ENCODE assay signal across 1 cellular context in the genomic region with DNA sequence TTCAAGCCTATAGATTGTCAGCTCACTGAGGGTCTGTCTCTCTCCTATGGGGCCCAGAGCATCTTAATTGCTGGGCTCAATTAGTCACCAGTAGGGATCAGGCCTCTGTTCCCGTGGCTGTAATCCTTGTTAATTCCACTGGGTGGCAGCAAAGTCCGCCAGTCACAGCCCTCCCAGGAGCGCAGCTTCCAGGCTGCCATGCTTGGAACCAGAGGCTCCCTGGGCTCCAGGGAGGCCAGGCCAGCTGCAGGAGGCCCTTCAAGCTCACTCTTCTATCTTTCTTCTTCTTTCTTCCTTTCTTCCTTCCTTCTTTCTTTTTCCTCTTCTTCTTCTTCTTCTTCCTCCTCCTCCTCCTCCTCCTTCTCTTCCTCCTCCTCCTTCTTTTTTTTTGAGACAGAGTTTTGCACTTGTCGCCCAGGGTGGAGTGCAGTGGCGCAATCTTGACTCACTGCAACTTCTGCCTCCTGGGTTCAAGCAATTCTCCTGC.
TF ChIP-seq lines count a peak whose summit lies in the region.

No MANE protein-coding gene starts in this region.

TF ChIP-seq in K562, 482 proteins besides CTCF, POLR2A, EP300 and RAD21 (continued from another document):
- peak; percentile 82; the same call in 1 of the 2 replicates for TF ChIP-seq ZBTB26 (CRISPR knock-in tag; IDR thresholded peaks at IDR 0.05)
- TF ChIP-seq PHF21A (IDR thresholded peaks at IDR 0.05; ENCODE audit: borderline replicate concordance, low read depth), result no peak
- TF ChIP-seq, protein P1, sequence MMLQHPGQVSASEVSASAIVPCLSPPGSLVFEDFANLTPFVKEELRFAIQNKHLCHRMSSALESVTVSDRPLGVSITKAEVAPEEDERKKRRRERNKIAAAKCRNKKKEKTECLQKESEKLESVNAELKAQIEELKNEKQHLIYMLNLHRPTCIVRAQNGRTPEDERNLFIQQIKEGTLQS (IDR thresholded peaks at IDR 0.05), result no peak
- TF ChIP-seq, protein P1 (CRISPR knock-in tag; conservative IDR thresholded peaks at IDR 0.05), result no peak
- no peak for TF ChIP-seq RFX1 (IDR thresholded peaks at IDR 0.05)
- TF ChIP-seq SNAPC5 (CRISPR knock-in tag; IDR thresholded peaks at IDR 0.05), result no peak
- no peak for TF ChIP-seq RBM14 (IDR thresholded peaks at IDR 0.05; ENCODE audit: borderline replicate concordance, insufficient read depth, low read depth, low read length)
- TF ChIP-seq, protein P2, sequence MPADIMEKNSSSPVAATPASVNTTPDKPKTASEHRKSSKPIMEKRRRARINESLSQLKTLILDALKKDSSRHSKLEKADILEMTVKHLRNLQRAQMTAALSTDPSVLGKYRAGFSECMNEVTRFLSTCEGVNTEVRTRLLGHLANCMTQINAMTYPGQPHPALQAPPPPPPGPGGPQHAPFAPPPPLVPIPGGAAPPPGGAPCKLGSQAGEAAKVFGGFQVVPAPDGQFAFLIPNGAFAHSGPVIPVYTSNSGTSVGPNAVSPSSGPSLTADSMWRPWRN (IDR thresholded peaks at IDR 0.05; ENCODE audit: low read depth), result no peak
- TF ChIP-seq ARNT (IDR thresholded peaks at IDR 0.05), result no peak
- no peak for TF ChIP-seq SNIP1 (IDR thresholded peaks at IDR 0.05; ENCODE audit: low read depth)
- TF ChIP-seq NRF1 (conservative IDR thresholded peaks at IDR 0.05 in 1 of 2, IDR thresholded peaks at IDR 0.05 in 1 of 2), result no peak
- no peak for TF ChIP-seq DPF2 (IDR thresholded peaks at IDR 0.05)
- no peak for TF ChIP-seq SMARCA4 (IDR thresholded peaks at IDR 0.05)
- TF ChIP-seq, protein P3, sequence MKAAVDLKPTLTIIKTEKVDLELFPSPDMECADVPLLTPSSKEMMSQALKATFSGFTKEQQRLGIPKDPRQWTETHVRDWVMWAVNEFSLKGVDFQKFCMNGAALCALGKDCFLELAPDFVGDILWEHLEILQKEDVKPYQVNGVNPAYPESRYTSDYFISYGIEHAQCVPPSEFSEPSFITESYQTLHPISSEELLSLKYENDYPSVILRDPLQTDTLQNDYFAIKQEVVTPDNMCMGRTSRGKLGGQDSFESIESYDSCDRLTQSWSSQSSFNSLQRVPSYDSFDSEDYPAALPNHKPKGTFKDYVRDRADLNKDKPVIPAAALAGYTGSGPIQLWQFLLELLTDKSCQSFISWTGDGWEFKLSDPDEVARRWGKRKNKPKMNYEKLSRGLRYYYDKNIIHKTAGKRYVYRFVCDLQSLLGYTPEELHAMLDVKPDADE (conservative IDR thresholded peaks at IDR 0.05; ENCODE audit: control insufficient read depth, low read depth, low read length), result no peak
- peak; percentile 69; the same call in 1 of the 2 replicates for TF ChIP-seq CEBPB (tag; IDR thresholded peaks at IDR 0.05)
- no peak for TF ChIP-seq MCM7 (IDR thresholded peaks at IDR 0.05)
- TF ChIP-seq, protein P4, sequence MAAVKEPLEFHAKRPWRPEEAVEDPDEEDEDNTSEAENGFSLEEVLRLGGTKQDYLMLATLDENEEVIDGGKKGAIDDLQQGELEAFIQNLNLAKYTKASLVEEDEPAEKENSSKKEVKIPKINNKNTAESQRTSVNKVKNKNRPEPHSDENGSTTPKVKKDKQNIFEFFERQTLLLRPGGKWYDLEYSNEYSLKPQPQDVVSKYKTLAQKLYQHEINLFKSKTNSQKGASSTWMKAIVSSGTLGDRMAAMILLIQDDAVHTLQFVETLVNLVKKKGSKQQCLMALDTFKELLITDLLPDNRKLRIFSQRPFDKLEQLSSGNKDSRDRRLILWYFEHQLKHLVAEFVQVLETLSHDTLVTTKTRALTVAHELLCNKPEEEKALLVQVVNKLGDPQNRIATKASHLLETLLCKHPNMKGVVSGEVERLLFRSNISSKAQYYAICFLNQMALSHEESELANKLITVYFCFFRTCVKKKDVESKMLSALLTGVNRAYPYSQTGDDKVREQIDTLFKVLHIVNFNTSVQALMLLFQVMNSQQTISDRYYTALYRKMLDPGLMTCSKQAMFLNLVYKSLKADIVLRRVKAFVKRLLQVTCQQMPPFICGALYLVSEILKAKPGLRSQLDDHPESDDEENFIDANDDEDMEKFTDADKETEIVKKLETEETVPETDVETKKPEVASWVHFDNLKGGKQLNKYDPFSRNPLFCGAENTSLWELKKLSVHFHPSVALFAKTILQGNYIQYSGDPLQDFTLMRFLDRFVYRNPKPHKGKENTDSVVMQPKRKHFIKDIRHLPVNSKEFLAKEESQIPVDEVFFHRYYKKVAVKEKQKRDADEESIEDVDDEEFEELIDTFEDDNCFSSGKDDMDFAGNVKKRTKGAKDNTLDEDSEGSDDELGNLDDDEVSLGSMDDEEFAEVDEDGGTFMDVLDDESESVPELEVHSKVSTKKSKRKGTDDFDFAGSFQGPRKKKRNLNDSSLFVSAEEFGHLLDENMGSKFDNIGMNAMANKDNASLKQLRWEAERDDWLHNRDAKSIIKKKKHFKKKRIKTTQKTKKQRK (IDR thresholded peaks at IDR 0.05; ENCODE audit: borderline replicate concordance, low read depth, low read length), result no peak
- TF ChIP-seq ZNF239 (CRISPR knock-in tag; IDR thresholded peaks at IDR 0.05), result no peak
- no peak for TF ChIP-seq ZNF740 (CRISPR knock-in tag; IDR thresholded peaks at IDR 0.05)
- TF ChIP-seq ZNF740 (tag; IDR thresholded peaks at IDR 0.05), result no peak
- TF ChIP-seq E2F1 (CRISPR knock-in tag; IDR thresholded peaks at IDR 0.05), result no peak
- no peak for TF ChIP-seq IRF9 (tag; IDR thresholded peaks at IDR 0.05)
- TF ChIP-seq ILF3 (IDR thresholded peaks at IDR 0.05; ENCODE audit: borderline replicate concordance), result no peak
- TF ChIP-seq FOXM1 (IDR thresholded peaks at IDR 0.05; ENCODE audit: low read depth), result no peak
- TF ChIP-seq FOXM1 (CRISPR knock-in tag; IDR thresholded peaks at IDR 0.05; ENCODE audit: low read depth), result no peak
- no peak for TF ChIP-seq RAD51 (IDR thresholded peaks at IDR 0.05; ENCODE audit: borderline replicate concordance, low read depth)
